ENCODE assay signal across 8 cellular contexts in genomic region chr17:73091410-73091769, GRCh38. TPM values are rescaled to one million over a fixed set of nuclear protein-coding genes. Genes with fewer than 3 reads are reported as not detected.
A peak's percentile ranks its signal among the peaks of the same experiment; 100 is the strongest.
DNase-seq lines count a peak whose midpoint lies in the region; ATAC-seq and TF ChIP-seq lines count a peak whose summit lies in the region.

No MANE protein-coding gene starts in this region.

- H3F3A ChIP-seq in neural cell (ENCODE audit: insufficient read depth, low read length, poor library complexity, severe bottlenecking): no peaks in the 10 kb centered on the region

- H3K36me3 ChIP-seq in BLaER1 (peaks cover 26% of the 10 kb centered on the region), MG63 (peaks cover 3% of the 10 kb centered on the region), duodenal mucosa (ENCODE audit: control insufficient read depth in 1 of 2, insufficient read depth in 2 of 2, low read length in 2 of 2) (peaks cover 8 to 11% of the 10 kb centered on the region in 2 donors), neural cell (ENCODE audit: insufficient read depth, low read length) (no peaks in the 10 kb centered on the region)

- no peak for TF ChIP-seq EP300 in neural cell (conservative IDR thresholded peaks at IDR 0.05; ENCODE audit: poor library complexity, severe bottlenecking)

- peak overlapping the region; percentile 78 for H3K27ac ChIP-seq in BLaER1
- H3K27ac ChIP-seq in duodenal mucosa (ENCODE audit: low read depth, low read length): no peak overlapping the region
- H3K27ac ChIP-seq in neural cell (ENCODE audit: low read length): no peak overlapping the region

- DNase-seq in MG63 (no peak), NCI-H2081 treated with DMSO at 0.1 percent for 48 hours (lab: John Stamatoyannopoulos, UW) (no peak), occipital lobe (lab: John Stamatoyannopoulos, UW) (no peak)

- H3K4me1 ChIP-seq in BLaER1 (peaks cover 45% of the 10 kb centered on the region), duodenal mucosa (ENCODE audit: control insufficient read depth in 1 of 2, insufficient read depth in 2 of 2, low read length in 2 of 2) (peaks cover 5 to 11% of the 10 kb centered on the region in 2 donors)

- TF ChIP-seq CTCF in neural cell (IDR thresholded peaks at IDR 0.05; ENCODE audit: poor library complexity, severe bottlenecking): no peak

- no peak overlapping the region for H2AFZ ChIP-seq in neural cell (ENCODE audit: low read depth, low read length)

- H3K9me3 ChIP-seq in BLaER1 (no peaks in the 10 kb centered on the region), MG63 (no peaks in the 10 kb centered on the region), duodenal mucosa (ENCODE audit: control insufficient read depth in 1 of 2, low read length in 2 of 2) (no peaks in the 10 kb centered on the region), neural cell (ENCODE audit: low read length) (no peaks in the 10 kb centered on the region)

- H3K27me3 ChIP-seq in BLaER1: no peaks in the 10 kb centered on the region
- H3K27me3 ChIP-seq in MG63: no peaks in the 10 kb centered on the region
- no peaks in the 10 kb centered on the region for H3K27me3 ChIP-seq in duodenal mucosa (ENCODE audit: control insufficient read depth in 1 of 2, insufficient read depth in 2 of 2, low read length in 2 of 2)
- H3K27me3 ChIP-seq in neural cell (ENCODE audit: insufficient read depth, low read depth, low read length): no peaks in the 10 kb centered on the region

- no peak for TF ChIP-seq RAD21 in neural cell (conservative IDR thresholded peaks at IDR 0.05)

- H3K4me3 ChIP-seq in BLaER1 (peak overlapping the region; percentile 80), MG63 (peak overlapping the region; percentile 60), duodenal mucosa (ENCODE audit: low read depth in 1 of 2, low read length in 2 of 2) (peak overlapping the region; percentile 63 to 85), neural cell (ENCODE audit: low read length) (peak overlapping the region; percentile 73)

- no peaks in the 10 kb centered on the region for H3K79me2 ChIP-seq in neural cell (replicated peaks; ENCODE audit: insufficient read depth, low read length)

- H3K4me2 ChIP-seq in BLaER1 (peak overlapping the region; percentile 97), neural cell (ENCODE audit: low read length) (no peak overlapping the region)

- H3K9ac ChIP-seq in BLaER1 (peak overlapping the region; percentile 80), duodenal mucosa (ENCODE audit: low read depth in 1 of 2, low read length in 2 of 2) (peak overlapping the region; percentile 16 to 48), neural cell (ENCODE audit: low read length) (no peak overlapping the region)

- H4K20me1 ChIP-seq in BLaER1: no peaks in the 10 kb centered on the region
- H4K20me1 ChIP-seq in neural cell (ENCODE audit: insufficient read depth): no peaks in the 10 kb centered on the region

- no peak for ATAC-seq in GM19351 (IDR thresholded peaks at IDR 0.05; ENCODE audit: unreplicated experiment)
- no peak for ATAC-seq in HG03520 (IDR thresholded peaks at IDR 0.05; ENCODE audit: unreplicated experiment)

- H3K9me2 ChIP-seq in neural cell (ENCODE audit: insufficient read depth, low read length): no peaks in the 10 kb centered on the region

TF ChIP-seq in neural cell, 6 proteins besides CTCF, POLR2A, EP300 and RAD21:
- TF ChIP-seq SMC3 (conservative IDR thresholded peaks at IDR 0.05; ENCODE audit: poor library complexity) (no peak), POLR2AphosphoS5 (IDR thresholded peaks at IDR 0.05) (no peak), REST (IDR thresholded peaks at IDR 0.05; ENCODE audit: borderline replicate concordance) (no peak), TAF1 (IDR thresholded peaks at IDR 0.05; ENCODE audit: low read depth) (no peak), MXI1 (conservative IDR thresholded peaks at IDR 0.05; ENCODE audit: poor library complexity, severe bottlenecking) (no peak), EZH2 (IDR thresholded peaks at IDR 0.05; ENCODE audit: borderline replicate concordance, insufficient read depth, low read length, poor library complexity, severe bottlenecking) (no peak)

RNA-seq across cellular contexts. Expression of gene SLC39A11, which starts 1.1 kb away (rescaled TPM):
- total RNA-seq in MG63 (2014; rRNA removed; shearing (Covaris generic); ENCODE audit: low replicate concordance): 9.4 and 13.7 TPM in 2 replicates
- polyA plus RNA-seq in neural cell: 7.4 and 8.0 TPM in 2 replicates
- polyA minus RNA-seq in neural cell: 7.1 and 8.2 TPM in 2 replicates
- total RNA-seq in occipital lobe: 9.5 TPM
